Comparison of ENCODE assay signal across 8 cellular contexts in genomic region chr11:63938481-63939350, GRCh38. TPM values are rescaled to one million over a fixed set of nuclear protein-coding genes. Genes with fewer than 3 reads are reported as not detected.
DNase-seq lines count a peak whose midpoint lies in the region; ATAC-seq and TF ChIP-seq lines count a peak whose summit lies in the region.

TSS of gene NAA40 (plus strand) at chr11:63939002. CDS start at chr11:63939097, 95 bp downstream.

- TF ChIP-seq CTCF in BE2C (IDR thresholded peaks at IDR 0.05; ENCODE audit: low read depth, low read length), result no peak

- H3K4me3 ChIP-seq in BE2C (ENCODE audit: low read depth, low read length), result peak within 1 kb of the TSS; percentile 83

- H3K4me1 ChIP-seq in BE2C, result peaks cover 2% of the 10 kb centered on the region; the same call in 1 of the 2 replicates

- peak; percentile 94 for ATAC-seq in HG03439 (IDR thresholded peaks at IDR 0.05; ENCODE audit: unreplicated experiment)

- no peaks in the 10 kb centered on the region for H3K9me3 ChIP-seq in BE2C

- no peaks in the 10 kb centered on the region for H3K36me3 ChIP-seq in BE2C

- H3K27me3 ChIP-seq in BE2C, result no peaks in the 10 kb centered on the region

- DNase-seq in BE2C (peak; percentile 94), GM19238 (ENCODE audit: insufficient read length, low spot score) (peak; percentile 96), NCI-H510A (lab: John Stamatoyannopoulos, UW) (peak; percentile 97), cerebellum (ENCODE audit: low spot score) (peak; percentile 97), kidney tubule cell (ENCODE audit: low spot score) (peak; percentile 100)
- peak; percentile 85 for DNase-seq in activated CD4-positive, alpha-beta T cell treated with anti-CD3 and anti-CD28 coated beads for 1 hour
- DNase-seq in stimulated activated CD4-positive, alpha-beta T cell treated with anti-CD3 and anti-CD28 coated beads, Interleukin-1b, Interleukin-23, amount 100 ng/mL, for 24 hours (ENCODE audit: low read depth in 4 of 4, low spot score in 1 of 4), result peak; percentile 84 to 92 (median 87)

RNA-seq across cellular contexts. Expression of gene NAA40, which starts in this region (rescaled TPM):
- polyA plus RNA-seq in BE2C (2012; ENCODE audit: insufficient read depth, insufficient read length, low read depth), result 17.7 TPM
- total RNA-seq in cerebellum, result 24.7 TPM

Comparison
In these comparisons a context has a peak if more than half of its experiments do, and no peak if none do; other contexts are left out.
1. Peak in every context shown above with its lines: DNase-seq, ATAC-seq and H3K4me3 ChIP-seq.